ENCODE assay signal across 19 cellular contexts in genomic region chr1:197156692-197157091, GRCh38. TPM values are rescaled to one million over a fixed set of nuclear protein-coding genes. Genes with fewer than 3 reads are reported as not detected.
A peak's percentile ranks its signal among the peaks of the same experiment; 100 is the strongest.
DNase-seq lines count a peak whose midpoint lies in the region; ATAC-seq and TF ChIP-seq lines count a peak whose summit lies in the region.
"Had no signal": no experiment of that assay in that cellular context is flagged by ENCODE, and none has a peak within 500 bp of the region (broad histone marks: within the 10 kb centered on the region; RNA-seq: fewer than 3 reads in every experiment).

No MANE protein-coding gene starts in this region.

- ATAC-seq in foreskin keratinocyte, result no peak
- ATAC-seq in GM18519 (IDR thresholded peaks at IDR 0.05; ENCODE audit: low FRiP score, unreplicated experiment), result no peak
- ATAC-seq: right cardiac atrium had no signal

- no peak overlapping the region for H2AFZ ChIP-seq in SK-N-SH (ENCODE audit: low read depth)

- POLR2A ChIA-PET in HEK293 (lab: Yijun Ruan, JAX), result no interaction called here
- POLR2A ChIA-PET in SK-N-SH (lab: Yijun Ruan, JAX), result no interaction called here

- TF ChIP-seq POLR2A in suprapubic skin (IDR thresholded peaks at IDR 0.05), result no peak

- no peak overlapping the region for H3K9ac ChIP-seq in SK-N-SH

- H3K4me3 ChIP-seq in HEK293 (ENCODE audit: low read depth, low read length) (no peak overlapping the region), SK-N-SH (ENCODE audit: low read depth in 2 of 2, low read length in 1 of 2) (no peak overlapping the region), suprapubic skin (no peak overlapping the region)
- H3K4me3 ChIP-seq: dorsolateral prefrontal cortex, esophagus muscularis mucosa had no signal

- H3F3A ChIP-seq in SK-N-SH (replicated peaks; ENCODE audit: insufficient read depth), result no peaks in the 10 kb centered on the region

- H3K4me1 ChIP-seq in HEK293 (ENCODE audit: control insufficient read depth, insufficient read depth, low read length) (no peaks in the 10 kb centered on the region), SK-N-SH (ENCODE audit: control insufficient read depth in 1 of 2, insufficient read depth in 2 of 2, low read depth in 1 of 2, low read length in 1 of 2) (no peaks in the 10 kb centered on the region; a peak in 1 of 4 replicates), foreskin keratinocyte (no peaks in the 10 kb centered on the region), suprapubic skin (no peaks in the 10 kb centered on the region)
- H3K4me1 ChIP-seq: esophagus muscularis mucosa had no signal

- no peak for TF ChIP-seq EP300 in SK-N-SH (IDR thresholded peaks at IDR 0.05; ENCODE audit: borderline replicate concordance in 1 of 2, low read depth in 1 of 2, low read length in 1 of 2)
- TF ChIP-seq EP300 in suprapubic skin (IDR thresholded peaks at IDR 0.05), result no peak

- no peaks in the 10 kb centered on the region for H3K27me3 ChIP-seq in SK-N-SH (ENCODE audit: insufficient read depth)
- H3K27me3 ChIP-seq in foreskin keratinocyte, result no peaks in the 10 kb centered on the region
- H3K27me3 ChIP-seq in suprapubic skin, result no peaks in the 10 kb centered on the region
- H3K27me3 ChIP-seq: dorsolateral prefrontal cortex, esophagus muscularis mucosa had no signal

- no peaks in the 10 kb centered on the region for H3K79me2 ChIP-seq in SK-N-SH (ENCODE audit: insufficient read depth)

- no peak overlapping the region for H3K27ac ChIP-seq in HEK293 (ENCODE audit: extremely low read depth, low read depth, low read length)
- H3K27ac ChIP-seq in SK-N-SH (ENCODE audit: low read depth in 2 of 2, low read length in 1 of 2), result no peak overlapping the region
- no peak overlapping the region for H3K27ac ChIP-seq in foreskin keratinocyte
- H3K27ac ChIP-seq in suprapubic skin, result no peak overlapping the region
- H3K27ac ChIP-seq: dorsolateral prefrontal cortex, esophagus muscularis mucosa had no signal

- CTCF ChIA-PET in HEK293 (lab: Yijun Ruan, JAX), result interaction anchor here (0.7 to 1.0 kb wide), 2 partner anchors 10 to 23 kb away, joined by 3 to 5 read pairs; no protein-coding TSS in a partner anchor
- CTCF ChIA-PET in SK-N-SH (lab: Yijun Ruan, JAX), result interaction anchor here (1.5 kb wide), 1 partner anchor 23 kb away, joined by 4 read pairs; no protein-coding TSS in a partner anchor

- TF ChIP-seq RAD21 in SK-N-SH (IDR thresholded peaks at IDR 0.05; ENCODE audit: low read length), result no peak

- H3K9me2 ChIP-seq in SK-N-SH, result no peaks in the 10 kb centered on the region

- H4K20me1 ChIP-seq in SK-N-SH (ENCODE audit: insufficient read depth), result no peaks in the 10 kb centered on the region

- no peaks in the 10 kb centered on the region for H3K9me3 ChIP-seq in HEK293 (ENCODE audit: control insufficient read depth, insufficient read depth, low read depth, low read length)
- no peaks in the 10 kb centered on the region for H3K9me3 ChIP-seq in SK-N-SH
- H3K9me3 ChIP-seq in suprapubic skin, result no peaks in the 10 kb centered on the region
- H3K9me3 ChIP-seq: esophagus muscularis mucosa had no signal

- DNase-seq in A172 (ENCODE audit: low spot score) (peak; percentile 38), SK-N-SH (no peak), foreskin keratinocyte (no peak), GM10266 (ENCODE audit: extremely low spot score) (no peak), suprapubic skin (ENCODE audit: low spot score in 2 of 2) (no peak), HPDE6-E6E7 (ENCODE audit: extremely low spot score) (no peak)
- DNase-seq: activated CD4-positive, alpha-beta T cell treated with anti-CD3 and anti-CD28 coated beads, Interleukin-2, amount 50 U/mL, for 4 hours; activated T-cell treated with anti-CD3 and anti-CD28 coated beads, Interleukin-2, amount 50 U/mL, for 1 hour; CD8-positive, alpha-beta memory T cell; dorsolateral prefrontal cortex; kidney; NCI-H146; NCI-H446; nephron progenitor cell; right cardiac atrium; stimulated activated naive CD4-positive, alpha-beta T cell treated with Interleukin-2 at 50 U/mL for 16 hours had no signal

- no peak overlapping the region for H3K4me2 ChIP-seq in SK-N-SH

- TF ChIP-seq CTCF in HEK293 (tag by site-specific recombination; IDR thresholded peaks at IDR 0.05), result no peak
- peak; percentile 22; the same call in 1 of the 2 replicates for TF ChIP-seq CTCF in SK-N-SH (IDR thresholded peaks at IDR 0.05)
- TF ChIP-seq CTCF in foreskin keratinocyte (conservative IDR thresholded peaks at IDR 0.05), result peak; percentile 39
- no peak for TF ChIP-seq CTCF in GM10266 (IDR thresholded peaks at IDR 0.05; ENCODE audit: control insufficient read depth, insufficient read depth, low read depth, missing control alignments)
- no peak for TF ChIP-seq CTCF in suprapubic skin (IDR thresholded peaks at IDR 0.05)

- H3K36me3 ChIP-seq in HEK293 (ENCODE audit: control insufficient read depth in 2 of 2, insufficient read depth in 1 of 2, low read length in 2 of 2) (peaks cover 0 to 6% of the 10 kb centered on the region in 2 experiments; a peak in 1 of 3 replicates), SK-N-SH (replicated peaks in 1 of 2; ENCODE audit: control insufficient read depth in 1 of 2, insufficient read depth in 2 of 2, low read length in 1 of 2) (peaks cover 35 to 40% of the 10 kb centered on the region in 2 experiments), suprapubic skin (peaks cover 12% of the 10 kb centered on the region)

- WGBS in SK-N-SH (ENCODE audit: low lambda C conversion rate), result 94% methylated on average over 1 of the region's 1 CpG
- WGBS in suprapubic skin, result 76% methylated on average over 1 of the region's 1 CpG

TF ChIP-seq in HEK293, 187 proteins besides CTCF, POLR2A, EP300 and RAD21:
- no peak for TF ChIP-seq ZNF394 (tag by site-specific recombination; IDR thresholded peaks at IDR 0.05; ENCODE audit: borderline replicate concordance)
- 0 out of 2 replicates have a peak, but pooled peaks have one; percentile 28 for TF ChIP-seq ZNF664 (tag by site-specific recombination; IDR thresholded peaks at IDR 0.05)
TF ChIP-seq in HEK293: peak in this region for 1.

TF ChIP-seq in SK-N-SH, 30 proteins besides CTCF, POLR2A, EP300 and RAD21:
- TF ChIP-seq FOXM1 (IDR thresholded peaks at IDR 0.05; ENCODE audit: low read depth) (no peak), NFIC (IDR thresholded peaks at IDR 0.05; ENCODE audit: borderline replicate concordance) (no peak), GABPA (IDR thresholded peaks at IDR 0.05; ENCODE audit: low read depth) (no peak), FOSL2 (IDR thresholded peaks at IDR 0.05; ENCODE audit: borderline replicate concordance, low read depth) (no peak), RFX5 (IDR thresholded peaks at IDR 0.05; ENCODE audit: low read length) (no peak), RCOR1 (IDR thresholded peaks at IDR 0.05; ENCODE audit: low read length) (no peak), TCF12 (IDR thresholded peaks at IDR 0.05) (no peak), TAF1 (IDR thresholded peaks at IDR 0.05; ENCODE audit: borderline replicate concordance, low read depth, low read length) (no peak)

RNA-seq across cellular contexts. Expression of gene ASPM, which starts 10.2 kb away (rescaled TPM):
- 77.6 and 80.0 TPM in 2 replicates for total RNA-seq in A172 (2014; rRNA removed; shearing (Covaris generic))
- polyA plus RNA-seq in SK-N-SH (2012; rRNA removed) (3.0 and 3.3 TPM in 2 replicates), foreskin keratinocyte (7.7 and 10.9 TPM in 2 replicates)
- 3.2 and 3.7 TPM in 2 replicates for polyA plus RNA-seq in SK-N-SH (2012; cell fraction: cytosol; rRNA removed)
- 3.6 and 7.4 TPM in 2 replicates for polyA plus RNA-seq in SK-N-SH (2012; cell fraction: nucleus; rRNA removed)
- total RNA-seq in foreskin keratinocyte (32.6 and 39.2 TPM in 2 replicates), suprapubic skin (10 to 100 TPM in 1 of 4 donors, 1 to 10 TPM in 3; 3.6 to 13.0 (median 5.6) TPM)

RNA-seq across cellular contexts. Expression of gene ZBTB41, which starts 44.4 kb away (rescaled TPM):
- 20.5 and 22.7 TPM in 2 replicates for total RNA-seq in A172 (2014; rRNA removed; shearing (Covaris generic))
- polyA plus RNA-seq in SK-N-SH (2012; rRNA removed) (1.1 and 1.6 TPM in 2 replicates), foreskin keratinocyte (1.2 and 1.3 TPM in 2 replicates)
- polyA plus RNA-seq in SK-N-SH (2012; cell fraction: cytosol; rRNA removed), result 2.1 and 2.4 TPM in 2 replicates
- 1.1 and 2.6 TPM in 2 replicates for polyA plus RNA-seq in SK-N-SH (2012; cell fraction: nucleus; rRNA removed)
- total RNA-seq in foreskin keratinocyte (9.5 and 9.6 TPM in 2 replicates), suprapubic skin (10 to 100 TPM in 2 of 4 donors, 1 to 10 TPM in 2; 7.4 to 10.9 (median 9.3) TPM)

Comparison
In these comparisons a context has a peak if more than half of its experiments do, and no peak if none do; other contexts are left out.
1. CTCF ChIP-seq: peak in SK-N-SH (single experiment) and foreskin keratinocyte (single experiment); none in HEK293 (single experiment), GM10266 (single experiment) and suprapubic skin (0 of 2).